8 cellular contexts compared by ENCODE assay signal in the genomic region with DNA sequence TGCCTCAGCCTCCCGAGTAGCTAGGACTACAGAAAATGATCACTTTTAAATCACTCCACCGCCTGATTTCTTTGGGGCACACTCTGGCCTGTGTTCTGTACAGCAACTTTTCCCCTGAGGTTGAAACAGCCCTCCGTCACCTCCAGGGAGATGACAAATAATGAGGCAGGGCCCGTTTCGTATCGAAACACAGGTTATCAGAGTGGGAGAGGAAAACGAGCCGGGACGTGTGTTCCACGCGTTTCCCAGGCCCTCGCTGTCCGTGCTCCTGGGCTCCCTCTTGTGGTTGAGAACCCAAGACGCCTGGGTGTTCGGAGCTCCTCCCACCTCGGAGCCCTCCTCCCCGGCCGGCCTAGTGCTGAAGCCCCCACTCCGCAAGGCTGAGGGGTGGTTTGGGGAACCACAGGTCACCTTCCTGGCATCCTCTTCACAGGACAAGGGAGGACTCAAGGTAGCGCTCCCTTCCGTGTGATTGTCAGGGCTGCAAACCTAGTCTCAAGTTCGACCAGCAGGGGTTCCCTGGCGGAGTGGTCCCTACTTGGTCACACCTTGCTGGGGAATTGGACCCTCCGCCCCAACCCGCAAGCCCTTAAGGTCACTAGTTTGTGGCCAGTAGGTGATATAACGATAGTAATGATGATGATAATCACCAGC. TPM values are rescaled to one million over a fixed set of nuclear protein-coding genes. Genes with fewer than 3 reads are reported as not detected.
DNase-seq lines count a peak whose midpoint lies in the region; ATAC-seq, FAIRE-seq and TF ChIP-seq lines count a peak whose summit lies in the region.

No MANE protein-coding gene starts in this region.

- TF ChIP-seq CTCF in GM20000 (IDR thresholded peaks at IDR 0.05; ENCODE audit: extremely low read depth, missing control alignments), result peak; percentile 61
- TF ChIP-seq CTCF in RWPE1 (conservative IDR thresholded peaks at IDR 0.05; ENCODE audit: low read depth), result peak; percentile 93
- TF ChIP-seq CTCF in omental fat pad (IDR thresholded peaks at IDR 0.05), result no peak

- no peak for FAIRE-seq in frontal cortex (lab: Jason Lieb, UNC)

- peak; percentile 87 for ATAC-seq in omental fat pad (ENCODE audit: low FRiP score)

- H3K27ac ChIP-seq in RWPE1, result no peak overlapping the region
- no peak overlapping the region for H3K27ac ChIP-seq in substantia nigra (ENCODE audit: low read depth, low read length, poor library complexity, severe bottlenecking)

- CTCF ChIA-PET in RWPE1 (lab: Yijun Ruan, JAX), result interaction anchor here (0.6 to 3.8 kb wide), 31 partner anchors 10 to 714 kb away, joined by 3 to 44 read pairs (median 3); a partner anchor contains a TSS

- TF ChIP-seq EP300 in Ishikawa (IDR thresholded peaks at IDR 0.05; ENCODE audit: borderline replicate concordance), result no peak

- POLR2A ChIA-PET in RWPE1 (lab: Yijun Ruan, JAX; ENCODE audit: low non-redundant PET), result no interaction called here

- peak; percentile 55; the same call in 1 of the 2 replicates for TF ChIP-seq RAD21 in Ishikawa (IDR thresholded peaks at IDR 0.05; ENCODE audit: low read depth)

- peak; percentile 80 for DNase-seq in CD1c-positive myeloid dendritic cell (ENCODE audit: extremely low spot score)
- peak; percentile 83 for DNase-seq in GM20000 (ENCODE audit: low spot score)
- DNase-seq in RWPE1 (ENCODE audit: low spot score), result peak; percentile 80
- peak; percentile 64 for DNase-seq in activated effector memory CD4-positive, alpha-beta T cell treated with Interleukin-2 at 50 U/mL for 16 hours
- peak; percentile 44 to 72 for DNase-seq in frontal cortex (ENCODE audit: low spot score in 2 of 2)
- DNase-seq in omental fat pad (ENCODE audit: low spot score), result peak; percentile 77
- DNase-seq in substantia nigra (lab: John Stamatoyannopoulos, UW), result peak in 43 of 49 donors; percentile 9 to 81 (median 55)

TF ChIP-seq in Ishikawa, 13 proteins besides CTCF, POLR2A, EP300 and RAD21:
- TF ChIP-seq, protein P1, sequence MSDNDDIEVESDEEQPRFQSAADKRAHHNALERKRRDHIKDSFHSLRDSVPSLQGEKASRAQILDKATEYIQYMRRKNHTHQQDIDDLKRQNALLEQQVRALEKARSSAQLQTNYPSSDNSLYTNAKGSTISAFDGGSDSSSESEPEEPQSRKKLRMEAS (IDR thresholded peaks at IDR 0.05), result peak; percentile 48; the same call in 1 of the 2 replicates
- TF ChIP-seq CREB1 (IDR thresholded peaks at IDR 0.05; ENCODE audit: low read depth) (no peak), CEBPB (IDR thresholded peaks at IDR 0.05) (no peak), ZBTB7A (IDR thresholded peaks at IDR 0.05; ENCODE audit: low read depth) (0 out of 2 replicates have a peak, but pooled peaks have one; percentile 56)

RNA-seq across cellular contexts. Expression of a gene that starts 12.8 kb away (rescaled TPM):
- not detected for total RNA-seq in frontal cortex
- total RNA-seq in omental fat pad, result 1 to 10 TPM in 2 of 4 donors, not detected in 2; 3.6 to 7.1 TPM

RNA-seq across cellular contexts. Expression of a gene that starts 30.0 kb away (rescaled TPM):
- total RNA-seq in frontal cortex (1.2 TPM), omental fat pad (10 to 100 TPM in 2 of 4 donors, 1 to 10 TPM in 2; 6.2 to 16.8 (median 10.0) TPM)

RNA-seq across cellular contexts. Expression of a gene that starts 46.2 kb away (rescaled TPM):
- 13.5 TPM for total RNA-seq in frontal cortex
- 10 to 100 TPM; 33.6 to 63.0 (median 41.1) TPM for total RNA-seq in omental fat pad

RNA-seq across cellular contexts. Expression of a gene that starts 48.1 kb away (rescaled TPM):
- not detected for total RNA-seq in frontal cortex
- total RNA-seq in omental fat pad, result 1 to 10 TPM in 3 of 4 donors, under 1 TPM in 1; 0.48 to 6.6 (median 1.8) TPM

Comparison
In these comparisons a context has a peak if more than half of its experiments do, and no peak if none do; other contexts are left out.
1. CTCF ChIP-seq: peak in GM20000 (single experiment) and RWPE1 (single experiment); none in omental fat pad (0 of 3).
2. Peak in every context shown above with its lines, with median percentiles within 50 percentile points of each other: DNase-seq.